In genomic region chr14:36520601-36521525, GRCh38 we compare ENCODE assay signal across 9 cellular contexts. TPM values are rescaled to one million over a fixed set of nuclear protein-coding genes. Genes with fewer than 3 reads are reported as not detected.
A peak's percentile ranks its signal among the peaks of the same experiment; 100 is the strongest.
DNase-seq lines count a peak whose midpoint lies in the region; ATAC-seq and TF ChIP-seq lines count a peak whose summit lies in the region.
"Had no signal": no experiment of that assay in that cellular context is flagged by ENCODE, and none has a peak within 500 bp of the region (broad histone marks: within the 10 kb centered on the region; RNA-seq: fewer than 3 reads in every experiment).

No MANE protein-coding gene starts in this region.

- H3K9ac ChIP-seq in PC-3 (ENCODE audit: low read length) (no peak overlapping the region), fibroblast of lung (ENCODE audit: insufficient read depth, low read length) (no peak overlapping the region), skeletal muscle tissue (ENCODE audit: low read depth in 1 of 3, low read length in 3 of 3) (peak overlapping the region in 1 of 3 donors; percentile 23)

- H3K79me2 ChIP-seq in PC-3 (ENCODE audit: low read length), result no peaks in the 10 kb centered on the region
- no peaks in the 10 kb centered on the region for H3K79me2 ChIP-seq in fibroblast of lung (ENCODE audit: control insufficient read depth, insufficient read depth, low read length)

- CTCF ChIA-PET in PC-3 (lab: Charles Lee), result interaction anchor here (0.6 kb wide), 1 partner anchor 33 kb away, joined by 3 read pairs; no protein-coding TSS in a partner anchor

- H3K9me2 ChIP-seq in PC-3 (replicated peaks; ENCODE audit: low read length), result no peaks in the 10 kb centered on the region

- H3K27me3 ChIP-seq in BE2C, result peaks cover 98% of the 10 kb centered on the region
- H3K27me3 ChIP-seq in PC-3 (ENCODE audit: low read length), result peaks cover 27% of the 10 kb centered on the region
- H3K27me3 ChIP-seq in fibroblast of lung (ENCODE audit: control insufficient read depth, insufficient read depth, low read length), result peaks cover 75% of the 10 kb centered on the region
- H3K27me3 ChIP-seq in skeletal muscle tissue (ENCODE audit: control insufficient read depth in 3 of 3, insufficient read depth in 3 of 3, low read length in 3 of 3), result peaks cover 95 to 99% (median 97%) of the 10 kb centered on the region in 3 donors

- BruUV-seq in PC-3 (replicated peaks; lab: Mats Ljungman, UMichigan), result no TSS peak

- TF ChIP-seq CTCF in BE2C (IDR thresholded peaks at IDR 0.05; ENCODE audit: low read depth, low read length), result peak; percentile 36
- TF ChIP-seq CTCF in PC-3 (conservative IDR thresholded peaks at IDR 0.05; ENCODE audit: low read depth, low read length), result peak; percentile 45
- peak; percentile 14 to 15 for TF ChIP-seq CTCF in fibroblast of lung (conservative IDR thresholded peaks at IDR 0.05 in 1 of 2, IDR thresholded peaks at IDR 0.05 in 1 of 2; ENCODE audit: low read depth in 1 of 2, low read length in 2 of 2)

- H3K9me3 ChIP-seq in BE2C (no peaks in the 10 kb centered on the region), PC-3 (ENCODE audit: low read length) (no peaks in the 10 kb centered on the region), fibroblast of lung (ENCODE audit: control insufficient read depth, insufficient read depth, low read depth, low read length) (no peaks in the 10 kb centered on the region), skeletal muscle tissue (ENCODE audit: control insufficient read depth in 3 of 3, low read length in 3 of 3) (no peaks in the 10 kb centered on the region)

- peak overlapping the region; percentile 61; the same call in 1 of the 2 replicates for H2AFZ ChIP-seq in PC-3 (ENCODE audit: low read length)
- H2AFZ ChIP-seq in fibroblast of lung (ENCODE audit: low read length), result no peak overlapping the region

- POLR2A ChIA-PET in PC-3 (lab: Charles Lee; ENCODE audit: unreplicated experiment), result no interaction called here

- H3K4me1 ChIP-seq in BE2C (no peaks in the 10 kb centered on the region), PC-3 (ENCODE audit: insufficient read depth, low read length) (no peaks in the 10 kb centered on the region), fibroblast of lung (ENCODE audit: control insufficient read depth, extremely low read depth, insufficient read depth, low read length) (no peaks in the 10 kb centered on the region), skeletal muscle tissue (ENCODE audit: control insufficient read depth in 3 of 3, insufficient read depth in 3 of 3, low read length in 3 of 3) (peaks cover 11 to 52% (median 25%) of the 10 kb centered on the region in 3 donors)

- H3K4me3 ChIP-seq in BE2C (ENCODE audit: low read depth, low read length), result no peak overlapping the region
- H3K4me3 ChIP-seq in PC-3 (ENCODE audit: low read length), result no peak overlapping the region
- H3K4me3 ChIP-seq in fibroblast of lung (replicated peaks in 1 of 4; ENCODE audit: control extremely low read depth in 1 of 4, insufficient read depth in 1 of 4, low read depth in 3 of 4, low read length in 4 of 4), result no peak overlapping the region
- H3K4me3 ChIP-seq in skeletal muscle tissue (ENCODE audit: low read length in 3 of 3), result peak overlapping the region; percentile 23 to 49 (median 41)

- H4K20me1 ChIP-seq in PC-3 (ENCODE audit: low read length), result no peaks in the 10 kb centered on the region
- no peaks in the 10 kb centered on the region for H4K20me1 ChIP-seq in fibroblast of lung (ENCODE audit: control insufficient read depth, extremely low read depth, insufficient read depth, low read length)

- DNase-seq in BE2C (no peak), H4 (ENCODE audit: low spot score) (peak; percentile 64), PC-3 (peak; percentile 30), fibroblast of lung (ENCODE audit: low read depth in 2 of 2) (peak in 1 of 2 donors; percentile 11), NCI-H446 treated with DMSO at 0.1 percent for 48 hours (lab: John Stamatoyannopoulos, UW) (no peak)

- no peaks in the 10 kb centered on the region for H3F3A ChIP-seq in PC-3 (ENCODE audit: low read length, unreplicated experiment)

- intact Hi-C loops in PC-3 (cut with micrococcal nuclease), result no loop called here

- no peak overlapping the region for H3K27ac ChIP-seq in PC-3 (ENCODE audit: low read length)
- no peak overlapping the region for H3K27ac ChIP-seq in fibroblast of lung (ENCODE audit: insufficient read depth, low read length)
- no peak overlapping the region for H3K27ac ChIP-seq in skeletal muscle tissue (ENCODE audit: low read depth, low read length)
- H3K27ac ChIP-seq: epithelial cell of prostate had no signal

- H3K4me2 ChIP-seq in PC-3 (ENCODE audit: low read length) (peak overlapping the region; percentile 41), fibroblast of lung (ENCODE audit: extremely low read depth, insufficient read depth, low read length) (peak overlapping the region; percentile 13)

- H3K36me3 ChIP-seq in BE2C (no peaks in the 10 kb centered on the region), PC-3 (ENCODE audit: low read depth, low read length) (no peaks in the 10 kb centered on the region), fibroblast of lung (ENCODE audit: control insufficient read depth, insufficient read depth, low read length) (no peaks in the 10 kb centered on the region), skeletal muscle tissue (ENCODE audit: control insufficient read depth in 3 of 3, insufficient read depth in 3 of 3, low read length in 3 of 3) (no peaks in the 10 kb centered on the region)

- ATAC-seq in PC-3 (peak; percentile 78), HG03565 (IDR thresholded peaks at IDR 0.05; ENCODE audit: unreplicated experiment) (no peak), HG02885 (IDR thresholded peaks at IDR 0.05; ENCODE audit: poor library complexity, unreplicated experiment) (no peak)

RNA-seq across cellular contexts. Expression of gene NKX2-1, which starts 0.8 kb away (rescaled TPM):
- not detected for polyA plus RNA-seq in BE2C (2012; ENCODE audit: insufficient read depth, insufficient read length, low read depth)
- 0.06 and 0.62 TPM in 2 replicates for total RNA-seq in H4 (2014; rRNA removed; shearing (Covaris generic))
- total RNA-seq in PC-3 (2014; rRNA removed), result not detected in 2 replicates
- not detected in 2 replicates for total RNA-seq in fibroblast of lung
- not detected in 2 replicates for polyA plus RNA-seq in fibroblast of lung
- not detected in 2 replicates for polyA plus RNA-seq in fibroblast of lung (2012)
- polyA minus RNA-seq in fibroblast of lung (ENCODE audit: low replicate concordance), result not detected in 2 replicates
- total RNA-seq in skeletal muscle tissue, result not detected

Comparison
In these comparisons a context has a peak if more than half of its experiments do, and no peak if none do; other contexts are left out.
1. DNase-seq: peak in H4 (single experiment) and PC-3 (single experiment); none in BE2C (single experiment) and NCI-H446 treated with DMSO at 0.1 percent for 48 hours (single experiment).
2. H3K4me3 ChIP-seq: peak in skeletal muscle tissue (3 of 3); none in BE2C (single experiment), PC-3 (single experiment) and fibroblast of lung (0 of 4).
3. Peak in every context shown above with its lines, with median percentiles within 50 percentile points of each other: CTCF ChIP-seq.